ENCODE assay signal across 8 cellular contexts in genomic region chr15:43799945-43800285, GRCh38. TPM values are rescaled to one million over a fixed set of nuclear protein-coding genes. Genes with fewer than 3 reads are reported as not detected.
A peak's percentile ranks its signal among the peaks of the same experiment; 100 is the strongest.
DNase-seq lines count a peak whose midpoint lies in the region; ATAC-seq and TF ChIP-seq lines count a peak whose summit lies in the region.

Gene SERINC4, minus strand, starts transcription at chr15:43800220. Its CDS starts 234 bp downstream, at chr15:43799986.

- DNase-seq in cardiac muscle cell (ENCODE audit: low read depth in 1 of 2, low spot score in 1 of 2) = no peak
- no peak for DNase-seq in sciatic nerve (ENCODE audit: low spot score)
- no peak for DNase-seq in DMS153 (lab: John Stamatoyannopoulos, UW)
- DNase-seq in SHP77 (lab: John Stamatoyannopoulos, UW) = no peak
- DNase-seq in NCI-H748 (lab: John Stamatoyannopoulos, UW; ENCODE audit: unreplicated experiment) = no peak

- TF ChIP-seq CTCF in GM12875 (IDR thresholded peaks at IDR 0.05; ENCODE audit: borderline replicate concordance, insufficient read depth, low read depth, low read length) (no peak), WI38 (IDR thresholded peaks at IDR 0.05; ENCODE audit: low read depth, low read length) (no peak), cardiac muscle cell (IDR thresholded peaks at IDR 0.05; ENCODE audit: low read depth, low read length) (no peak)

- peak within 1 kb of the TSS; percentile 89 for H3K27ac ChIP-seq in cardiac muscle cell

- ATAC-seq in sciatic nerve (peak; percentile 18), HG02885 (IDR thresholded peaks at IDR 0.05; ENCODE audit: poor library complexity, unreplicated experiment) (no peak)

- no peaks in the 10 kb centered on the region for H3K9me3 ChIP-seq in cardiac muscle cell (ENCODE audit: low read depth)

- no peaks in the 10 kb centered on the region for H3K27me3 ChIP-seq in cardiac muscle cell

- H3K4me1 ChIP-seq in cardiac muscle cell (ENCODE audit: low read depth) = peaks cover 9% of the 10 kb centered on the region

- intact Hi-C loops in sciatic nerve (cut with DNase I) = no loop called here

- H3K4me3 ChIP-seq in GM12875 (ENCODE audit: low read depth, low read length) (peak within 1 kb of the TSS; percentile 81), WI38 (ENCODE audit: low read depth, low read length) (peak within 1 kb of the TSS; percentile 92), cardiac muscle cell (peak within 1 kb of the TSS; percentile 73)

- peaks cover 23% of the 10 kb centered on the region for H3K36me3 ChIP-seq in cardiac muscle cell

RNA-seq across cellular contexts. Expression of gene SERINC4, which starts in this region (rescaled TPM):
- 0.21 and 0.71 TPM in 2 replicates for total RNA-seq in cardiac muscle cell
- polyA plus RNA-seq in cardiac muscle cell = 0.35 and 0.44 TPM in 2 replicates
- total RNA-seq in sciatic nerve = 0.31 TPM

Comparison
In these comparisons a context has a peak if more than half of its experiments do, and no peak if none do; other contexts are left out.
1. Peak in ATAC-seq in sciatic nerve; RNA of the gene not detected or under 1 TPM.